Comparison of ENCODE assay signal across 9 cellular contexts in genomic region chr14:49893309-49894213, GRCh38. TPM values are rescaled to one million over a fixed set of nuclear protein-coding genes. Genes with fewer than 3 reads are reported as not detected.
A peak's percentile ranks its signal among the peaks of the same experiment; 100 is the strongest.
DNase-seq lines count a peak whose midpoint lies in the region; ATAC-seq, FAIRE-seq and TF ChIP-seq lines count a peak whose summit lies in the region.
"Had no signal": no experiment of that assay in that cellular context is flagged by ENCODE, and none has a peak within 500 bp of the region (broad histone marks: within the 10 kb centered on the region; RNA-seq: fewer than 3 reads in every experiment).

No MANE protein-coding gene starts in this region.

- POLR2A ChIA-PET in CD4-positive, alpha-beta T cell (lab: Charles Lee): interaction anchor here (0.6 to 3.8 kb wide), 24 partner anchors 9 to 1385 kb away, joined by 3 to 78 read pairs (median 9); partner anchors contain the start of genes MGAT2, RPL36AL and VCPKMT

- no peak for TF ChIP-seq CTCF in CD4-positive, alpha-beta T cell (IDR thresholded peaks at IDR 0.05)
- TF ChIP-seq CTCF in body of pancreas (IDR thresholded peaks at IDR 0.05) (no peak), keratinocyte (optimal IDR thresholded peaks at IDR 0.05 in 1 of 3, IDR thresholded peaks at IDR 0.05 in 1 of 3, conservative IDR thresholded peaks at IDR 0.05 in 1 of 3; ENCODE audit: extremely low read depth in 1 of 3, insufficient read depth in 2 of 3, low read length in 3 of 3) (no peak)

- H4K20me1 ChIP-seq in keratinocyte (ENCODE audit: control insufficient read depth, extremely low read depth, insufficient read depth, low read length): no peaks in the 10 kb centered on the region

- H3K4me3 Mint-ChIP-seq in CD4-positive, alpha-beta T cell: peak overlapping the region; percentile 98

- dilution Hi-C loops in keratinocyte (cut with MboI; ENCODE audit: extremely low pct_ligation_motif_present, low sequenced_read_pairs): no loop called here

- intact Hi-C loops in CD4-positive, alpha-beta T cell (cut with DNase I, micrococcal nuclease): loop anchor here (2.0 to 5.0 kb wide), 7 partner anchors 13 to 189 kb away; no protein-coding TSS in a partner anchor
- intact Hi-C loops in body of pancreas (cut with DNase I): no loop called here

- WGBS in body of pancreas, 2 donors: 0 to 1% methylated on average over 15 to 79 of the region's 85 CpGs

- peak overlapping the region; percentile 96 for H3K27ac Mint-ChIP-seq in CD4-positive, alpha-beta T cell

- H3K4me1 ChIP-seq in body of pancreas: peaks cover 47% of the 10 kb centered on the region
- peaks cover 21% of the 10 kb centered on the region for H3K4me1 ChIP-seq in keratinocyte (ENCODE audit: control insufficient read depth, extremely low read depth, insufficient read depth, low read length)

- no peak for FAIRE-seq in keratinocyte (lab: Jason Lieb, UNC)
- FAIRE-seq in H54 (lab: Jason Lieb, UNC): no peak
- FAIRE-seq: frontal cortex had no signal

- peak overlapping the region; percentile 91 for H3K9ac ChIP-seq in keratinocyte (ENCODE audit: control insufficient read depth, extremely low read depth, insufficient read depth, low read length)

- peaks cover 51% of the 10 kb centered on the region for H3K4me1 Mint-ChIP-seq in CD4-positive, alpha-beta T cell (ENCODE audit: low read depth)

- peak overlapping the region; percentile 99 for H3K27ac ChIP-seq in CD4-positive, alpha-beta T cell (ENCODE audit: low read depth, low read length)
- H3K27ac ChIP-seq in body of pancreas (peak overlapping the region; percentile 95 to 100 (median 100)), keratinocyte (ENCODE audit: control insufficient read depth, insufficient read depth, low read length) (peak overlapping the region; percentile 81)

- peak overlapping the region; percentile 79 to 92 for H3K4me3 ChIP-seq in body of pancreas
- peak overlapping the region; percentile 94 to 97 (median 96) for H3K4me3 ChIP-seq in keratinocyte (ENCODE audit: control insufficient read depth in 2 of 3, extremely low read depth in 1 of 3, insufficient read depth in 2 of 3, low read depth in 1 of 3, low read length in 3 of 3)

- H3K9me1 ChIP-seq in keratinocyte (ENCODE audit: control insufficient read depth, extremely low read depth, insufficient read depth, low read length): no peaks in the 10 kb centered on the region

- no peaks in the 10 kb centered on the region for H3K36me3 ChIP-seq in body of pancreas (replicated peaks in 1 of 2; ENCODE audit: insufficient read depth in 1 of 2, low read depth in 2 of 2)
- H3K36me3 ChIP-seq in keratinocyte (ENCODE audit: control insufficient read depth in 2 of 2, extremely low read depth in 1 of 2, insufficient read depth in 2 of 2, low read length in 2 of 2): peaks cover 3 to 18% of the 10 kb centered on the region in 2 experiments

- peaks cover 44% of the 10 kb centered on the region for H3K36me3 Mint-ChIP-seq in CD4-positive, alpha-beta T cell (ENCODE audit: low read depth)

- ATAC-seq in CD4-positive, alpha-beta T cell (ENCODE audit: poor library complexity): peak; percentile 63
- ATAC-seq in GM19452 (IDR thresholded peaks at IDR 0.05; ENCODE audit: unreplicated experiment) (peak; percentile 46), HG03558 (IDR thresholded peaks at IDR 0.05; ENCODE audit: extremely low read depth, unreplicated experiment) (peak; percentile 7), body of pancreas (peak; percentile 55)

- TF ChIP-seq POLR2A in body of pancreas (IDR thresholded peaks at IDR 0.05) (no peak), H54 (IDR thresholded peaks at IDR 0.05; ENCODE audit: low read depth, low read length) (no peak)

- H3K4me2 ChIP-seq in keratinocyte (ENCODE audit: control insufficient read depth, extremely low read depth, insufficient read depth, low read depth, low read length): peak overlapping the region; percentile 73

- H3K9me3 ChIP-seq in CD4-positive, alpha-beta T cell (ENCODE audit: control insufficient read depth, low read length): no peaks in the 10 kb centered on the region
- H3K9me3 ChIP-seq in body of pancreas (no peaks in the 10 kb centered on the region), keratinocyte (ENCODE audit: control insufficient read depth, low read depth, low read length) (no peaks in the 10 kb centered on the region)

- H3K9me3 Mint-ChIP-seq in CD4-positive, alpha-beta T cell: no peaks in the 10 kb centered on the region

- CTCF ChIA-PET in CD4-positive, alpha-beta T cell (lab: Charles Lee): interaction anchor here (0.7 to 2.3 kb wide), 5 partner anchors 26 to 169 kb away, joined by 3 to 14 read pairs (median 4); no protein-coding TSS in a partner anchor

- peak; percentile 55 to 73 (median 66) for DNase-seq in CD4-positive, alpha-beta T cell
- DNase-seq in T-helper 9 cell (peak; percentile 67), body of pancreas (peak in 3 of 4 donors; percentile 48 to 61 (median 61)), keratinocyte (ENCODE audit: low read depth, low spot score) (no peak), H54 (ENCODE audit: insufficient read length, low spot score) (no peak)
- peak; percentile 87 for DNase-seq in stimulated activated CD4-positive, alpha-beta T cell treated with anti-CD3 and anti-CD28 coated beads, Interleukin-1b, Interleukin-23, amount 100 ng/mL, for 48 hours

- H3K79me2 ChIP-seq in keratinocyte (ENCODE audit: control insufficient read depth, insufficient read depth, low read length): peaks cover 58% of the 10 kb centered on the region

- no peaks in the 10 kb centered on the region for H3K27me3 ChIP-seq in CD4-positive, alpha-beta T cell (ENCODE audit: control insufficient read depth, insufficient read depth, low read length)
- H3K27me3 ChIP-seq in body of pancreas (no peaks in the 10 kb centered on the region), keratinocyte (ENCODE audit: control insufficient read depth, extremely low read depth, insufficient read depth, low read length) (no peaks in the 10 kb centered on the region)

- H3K27me3 Mint-ChIP-seq in CD4-positive, alpha-beta T cell: no peaks in the 10 kb centered on the region

- no peak overlapping the region for H2AFZ ChIP-seq in keratinocyte (ENCODE audit: control insufficient read depth, low read length)

RNA-seq across cellular contexts. Expression of gene ARF6, which starts 0.7 kb away (rescaled TPM):
- 10 to 100 TPM; 67.2 to 69.7 TPM for total RNA-seq in CD4-positive, alpha-beta T cell
- total RNA-seq in body of pancreas: 10 to 100 TPM; 18.5 to 27.8 TPM
- polyA plus RNA-seq in keratinocyte: 33.1 to 65.0 TPM (median 53.4 TPM) in 3 replicates
- polyA plus RNA-seq in keratinocyte (2011; ENCODE audit: low read depth): 98.0 TPM
- polyA plus RNA-seq in keratinocyte (2011; cell fraction: cytosol; rRNA removed): 42.6 and 47.5 TPM in 2 replicates
- polyA plus RNA-seq in keratinocyte (2011; cell fraction: nucleus; rRNA removed): 32.9 and 33.8 TPM in 2 replicates
- polyA plus RNA-seq in keratinocyte (2012; ENCODE audit: low replicate concordance): 76.5 and 84.7 TPM in 2 replicates
- polyA minus RNA-seq in keratinocyte: 41.0 to 92.7 TPM (median 49.6 TPM) in 3 replicates
- polyA minus RNA-seq in keratinocyte (2011; cell fraction: cytosol; rRNA and poly(A)+ RNA removed): 44.9 TPM
- 16.6 and 25.8 TPM in 2 replicates for polyA minus RNA-seq in keratinocyte (2011; cell fraction: nucleus; rRNA and poly(A)+ RNA removed)

RNA-seq across cellular contexts. Expression of gene NEMF, which starts 41.0 kb away (rescaled TPM):
- 10 to 100 TPM; 96.0 to 97.7 TPM for total RNA-seq in CD4-positive, alpha-beta T cell
- 100 to 1,000 TPM in 1 of 2 donors, 10 to 100 TPM in 1; 56.3 to 106 TPM for total RNA-seq in body of pancreas
- polyA plus RNA-seq in keratinocyte: 25.7 to 55.1 TPM (median 35.8 TPM) in 3 replicates
- 138 TPM for polyA plus RNA-seq in keratinocyte (2011; ENCODE audit: low read depth)
- polyA plus RNA-seq in keratinocyte (2011; cell fraction: cytosol; rRNA removed): 17.6 and 29.0 TPM in 2 replicates
- 62.6 and 76.4 TPM in 2 replicates for polyA plus RNA-seq in keratinocyte (2011; cell fraction: nucleus; rRNA removed)
- 28.4 and 40.4 TPM in 2 replicates for polyA plus RNA-seq in keratinocyte (2012; ENCODE audit: low replicate concordance)
- 12.7 to 89.0 TPM (median 74.1 TPM) in 3 replicates for polyA minus RNA-seq in keratinocyte
- polyA minus RNA-seq in keratinocyte (2011; cell fraction: cytosol; rRNA and poly(A)+ RNA removed): 23.8 TPM
- 70.6 and 125 TPM in 2 replicates for polyA minus RNA-seq in keratinocyte (2011; cell fraction: nucleus; rRNA and poly(A)+ RNA removed)

Comparison
In these comparisons a context has a peak if more than half of its experiments do, and no peak if none do; other contexts are left out.
1. ATAC-seq: peak in every context shown above with its lines; median percentile 63 in CD4-positive, alpha-beta T cell; 55 in body of pancreas; 46 in GM19452; 7 in HG03558.
2. DNase-seq: peak in CD4-positive, alpha-beta T cell (10 of 10), T-helper 9 cell (single experiment), body of pancreas (3 of 4) and stimulated activated CD4-positive, alpha-beta T cell treated with anti-CD3 and anti-CD28 coated beads, Interleukin-1b, Interleukin-23, amount 100 ng/mL, for 48 hours (single experiment); none in keratinocyte (single experiment) and H54 (single experiment).
3. Peak in every context shown above with its lines, with median percentiles within 50 percentile points of each other: H3K27ac ChIP-seq.